Comparison of ENCODE assay signal across 1 cellular context in the genomic region with DNA sequence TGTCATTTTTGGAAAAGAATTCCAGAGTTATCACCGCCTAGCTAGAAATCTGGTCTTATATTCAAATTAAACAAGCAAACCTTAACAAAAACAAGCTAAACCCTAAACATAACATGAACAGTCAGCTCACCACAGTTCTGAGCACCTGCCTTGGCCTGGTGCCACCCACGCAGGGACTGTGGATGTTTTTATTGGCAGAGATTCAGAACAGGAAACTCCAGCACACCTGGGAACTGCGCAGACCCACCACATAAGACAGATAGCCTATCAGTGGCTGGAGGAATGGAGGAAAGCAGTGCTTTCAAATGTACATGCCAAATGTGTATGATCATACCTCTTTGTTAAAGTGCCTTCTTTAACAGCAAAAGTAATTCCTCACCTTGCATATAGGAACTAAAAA.
TF ChIP-seq lines count a peak whose summit lies in the region.

No MANE protein-coding gene starts in this region.

TF ChIP-seq in GM23338, 12 proteins besides CTCF, POLR2A, EP300 and RAD21:
- TF ChIP-seq, protein P1, sequence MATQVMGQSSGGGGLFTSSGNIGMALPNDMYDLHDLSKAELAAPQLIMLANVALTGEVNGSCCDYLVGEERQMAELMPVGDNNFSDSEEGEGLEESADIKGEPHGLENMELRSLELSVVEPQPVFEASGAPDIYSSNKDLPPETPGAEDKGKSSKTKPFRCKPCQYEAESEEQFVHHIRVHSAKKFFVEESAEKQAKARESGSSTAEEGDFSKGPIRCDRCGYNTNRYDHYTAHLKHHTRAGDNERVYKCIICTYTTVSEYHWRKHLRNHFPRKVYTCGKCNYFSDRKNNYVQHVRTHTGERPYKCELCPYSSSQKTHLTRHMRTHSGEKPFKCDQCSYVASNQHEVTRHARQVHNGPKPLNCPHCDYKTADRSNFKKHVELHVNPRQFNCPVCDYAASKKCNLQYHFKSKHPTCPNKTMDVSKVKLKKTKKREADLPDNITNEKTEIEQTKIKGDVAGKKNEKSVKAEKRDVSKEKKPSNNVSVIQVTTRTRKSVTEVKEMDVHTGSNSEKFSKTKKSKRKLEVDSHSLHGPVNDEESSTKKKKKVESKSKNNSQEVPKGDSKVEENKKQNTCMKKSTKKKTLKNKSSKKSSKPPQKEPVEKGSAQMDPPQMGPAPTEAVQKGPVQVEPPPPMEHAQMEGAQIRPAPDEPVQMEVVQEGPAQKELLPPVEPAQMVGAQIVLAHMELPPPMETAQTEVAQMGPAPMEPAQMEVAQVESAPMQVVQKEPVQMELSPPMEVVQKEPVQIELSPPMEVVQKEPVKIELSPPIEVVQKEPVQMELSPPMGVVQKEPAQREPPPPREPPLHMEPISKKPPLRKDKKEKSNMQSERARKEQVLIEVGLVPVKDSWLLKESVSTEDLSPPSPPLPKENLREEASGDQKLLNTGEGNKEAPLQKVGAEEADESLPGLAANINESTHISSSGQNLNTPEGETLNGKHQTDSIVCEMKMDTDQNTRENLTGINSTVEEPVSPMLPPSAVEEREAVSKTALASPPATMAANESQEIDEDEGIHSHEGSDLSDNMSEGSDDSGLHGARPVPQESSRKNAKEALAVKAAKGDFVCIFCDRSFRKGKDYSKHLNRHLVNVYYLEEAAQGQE (IDR thresholded peaks at IDR 0.05; ENCODE audit: unreplicated experiment) = no peak
- no peak for TF ChIP-seq POLR2AphosphoS5 (IDR thresholded peaks at IDR 0.05; ENCODE audit: low read depth)
- TF ChIP-seq, protein P2, sequence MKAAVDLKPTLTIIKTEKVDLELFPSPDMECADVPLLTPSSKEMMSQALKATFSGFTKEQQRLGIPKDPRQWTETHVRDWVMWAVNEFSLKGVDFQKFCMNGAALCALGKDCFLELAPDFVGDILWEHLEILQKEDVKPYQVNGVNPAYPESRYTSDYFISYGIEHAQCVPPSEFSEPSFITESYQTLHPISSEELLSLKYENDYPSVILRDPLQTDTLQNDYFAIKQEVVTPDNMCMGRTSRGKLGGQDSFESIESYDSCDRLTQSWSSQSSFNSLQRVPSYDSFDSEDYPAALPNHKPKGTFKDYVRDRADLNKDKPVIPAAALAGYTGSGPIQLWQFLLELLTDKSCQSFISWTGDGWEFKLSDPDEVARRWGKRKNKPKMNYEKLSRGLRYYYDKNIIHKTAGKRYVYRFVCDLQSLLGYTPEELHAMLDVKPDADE (IDR thresholded peaks at IDR 0.05) = no peak
- no peak for TF ChIP-seq ZNF114 (CRISPR knock-in tag; IDR thresholded peaks at IDR 0.05)
- no peak for TF ChIP-seq STAT1 (IDR thresholded peaks at IDR 0.05; ENCODE audit: unreplicated experiment)
